8 cellular contexts compared by ENCODE assay signal in genomic region chr1:32393136-32393535, GRCh38. TPM values are rescaled to one million over a fixed set of nuclear protein-coding genes. Genes with fewer than 3 reads are reported as not detected.
A peak's percentile ranks its signal among the peaks of the same experiment; 100 is the strongest.
DNase-seq lines count a peak whose midpoint lies in the region; FAIRE-seq and TF ChIP-seq lines count a peak whose summit lies in the region.

No MANE protein-coding gene starts in this region.

- H3K27ac ChIP-seq in kidney (ENCODE audit: low read depth in 2 of 2, low read length in 2 of 2): no peak overlapping the region
- peak overlapping the region; percentile 91 to 93 for H3K27ac ChIP-seq in testis

- H3K9me3 ChIP-seq in kidney (ENCODE audit: control insufficient read depth in 1 of 2, low read length in 2 of 2): no peaks in the 10 kb centered on the region
- H3K9me3 ChIP-seq in testis: no peaks in the 10 kb centered on the region

- peak overlapping the region; percentile 75 to 92 for H3K9ac ChIP-seq in kidney (ENCODE audit: low read length in 2 of 2)

- H3K4me1 ChIP-seq in kidney (ENCODE audit: control insufficient read depth in 1 of 2, insufficient read depth in 1 of 2, low read depth in 1 of 2, low read length in 2 of 2) (peaks cover 0 to 11% of the 10 kb centered on the region in 2 donors), testis (peaks cover 26% of the 10 kb centered on the region)

- 8 to 26% methylated on average over 1 of the region's 1 CpG for WGBS in testis, 2 donors

- H3K4me3 ChIP-seq in kidney (ENCODE audit: low read length in 2 of 2) (peak overlapping the region; percentile 86 to 96), testis (peak overlapping the region in 1 of 2 donors; percentile 87)

- peaks cover 7 to 15% of the 10 kb centered on the region in 2 donors for H3K36me3 ChIP-seq in kidney (ENCODE audit: control insufficient read depth in 1 of 2, insufficient read depth in 2 of 2, low read length in 2 of 2)
- H3K36me3 ChIP-seq in testis (ENCODE audit: low read depth, missing control alignments): no peaks in the 10 kb centered on the region

- DNase-seq in activated CD4-positive, alpha-beta T cell treated with anti-CD3 and anti-CD28 coated beads for 48 hours: peak; percentile 21
- no peak for DNase-seq in activated CD4-positive, alpha-beta T cell treated with anti-CD3 and anti-CD28 coated beads for 4 hours
- no peak for DNase-seq in kidney
- no peak for DNase-seq in testis
- no peak for DNase-seq in NK-92 treated with Interleukin-12 subunit alpha and Interleukin-12 subunit beta, amount 100 ng/mL, for 24 hours (lab: John Stamatoyannopoulos, UW)
- no peak for DNase-seq in OCI-M2 (lab: John Stamatoyannopoulos, UW; ENCODE audit: unreplicated experiment)
- DNase-seq in stimulated activated CD4-positive, alpha-beta T cell treated with anti-CD3 and anti-CD28 coated beads, Interleukin-4, amount 100 ng/mL, for 4 hours: no peak

- peaks cover 28% of the 10 kb centered on the region for H3K4me1 Mint-ChIP-seq in activated naive CD8-positive, alpha-beta T cell (ENCODE audit: low read depth)

- no peaks in the 10 kb centered on the region for H3K36me3 Mint-ChIP-seq in activated naive CD8-positive, alpha-beta T cell

- intact Hi-C loops in kidney (cut with DNase I): no loop called here
- intact Hi-C loops in testis (cut with DNase I; ENCODE audit: low total_unique reads): no loop called here

- TF ChIP-seq POLR2A in testis (IDR thresholded peaks at IDR 0.05): no peak

- no peaks in the 10 kb centered on the region for H3K9me3 Mint-ChIP-seq in activated naive CD8-positive, alpha-beta T cell (ENCODE audit: low read depth)

- H3K27ac Mint-ChIP-seq in activated naive CD8-positive, alpha-beta T cell: peak overlapping the region; percentile 100

- FAIRE-seq in kidney (lab: Jason Lieb, UNC): no peak

- H3K27me3 ChIP-seq in testis: no peaks in the 10 kb centered on the region

- no peaks in the 10 kb centered on the region for H3K27me3 Mint-ChIP-seq in activated naive CD8-positive, alpha-beta T cell

- peak overlapping the region; percentile 99 for H3K4me3 Mint-ChIP-seq in activated naive CD8-positive, alpha-beta T cell

- TF ChIP-seq CTCF in kidney (IDR thresholded peaks at IDR 0.05; ENCODE audit: borderline replicate concordance, extremely low read depth, insufficient read depth) (no peak), testis (IDR thresholded peaks at IDR 0.05) (no peak)

RNA-seq across cellular contexts. Expression of gene BSDC1, which starts 1.1 kb away (rescaled TPM):
- total RNA-seq in kidney: 61.7 TPM
- 40.2 TPM for polyA plus RNA-seq in kidney (ENCODE audit: insufficient read depth, low read depth, low replicate concordance)
- 100 to 1,000 TPM; 160 to 234 TPM for total RNA-seq in testis
- polyA plus RNA-seq in testis (ENCODE audit: insufficient read depth, low read depth, low replicate concordance): 130 TPM

RNA-seq across cellular contexts. Expression of gene TSSK3, which starts 30.8 kb away (rescaled TPM):
- total RNA-seq in kidney (4.3 TPM), testis (10 to 100 TPM; 25.7 to 72.9 TPM)
- polyA plus RNA-seq in kidney (ENCODE audit: insufficient read depth, low read depth, low replicate concordance) (not detected), testis (ENCODE audit: insufficient read depth, low read depth, low replicate concordance) (55.6 TPM)

RNA-seq across cellular contexts. Expression of gene FAM229A, which starts 30.9 kb away (rescaled TPM):
- 9.7 TPM for total RNA-seq in kidney
- polyA plus RNA-seq in kidney (ENCODE audit: insufficient read depth, low read depth, low replicate concordance): 6.4 TPM
- total RNA-seq in testis: 100 to 1,000 TPM; 103 to 194 TPM
- polyA plus RNA-seq in testis (ENCODE audit: insufficient read depth, low read depth, low replicate concordance): 71.5 TPM

RNA-seq across cellular contexts. Expression of gene MARCKSL1, which starts 57.1 kb away (rescaled TPM):
- total RNA-seq in kidney (58.6 TPM), testis (100 to 1,000 TPM; 288 to 312 TPM)
- polyA plus RNA-seq in kidney (ENCODE audit: insufficient read depth, low read depth, low replicate concordance) (29.8 TPM), testis (ENCODE audit: insufficient read depth, low read depth, low replicate concordance) (326 TPM)

Comparison
In these comparisons a context has a peak if more than half of its experiments do, and no peak if none do; other contexts are left out.
1. H3K27ac ChIP-seq: peak in testis (2 of 2); none in kidney (0 of 2).